4 cellular contexts compared by ENCODE assay signal in genomic region chr7:156109076-156109475, GRCh38.
"Had no signal": no experiment of that assay in that cellular context is flagged by ENCODE, and none has a peak within 500 bp of the region (broad histone marks: within the 10 kb centered on the region; RNA-seq: fewer than 3 reads in every experiment).

No MANE protein-coding gene starts in this region.

- H3K4me1 Mint-ChIP-seq: IgD-negative memory B cell had no signal

- DNase-seq: IMR-90, KBM-7 had no signal

- H3K4me3 Mint-ChIP-seq: IgD-negative memory B cell had no signal

- H3K36me3 Mint-ChIP-seq: IgD-negative memory B cell had no signal

- H3K27ac Mint-ChIP-seq: IgD-negative memory B cell had no signal

- ATAC-seq: K562 had no signal
